Comparison of ENCODE assay signal across 36 cellular contexts in the genomic region with DNA sequence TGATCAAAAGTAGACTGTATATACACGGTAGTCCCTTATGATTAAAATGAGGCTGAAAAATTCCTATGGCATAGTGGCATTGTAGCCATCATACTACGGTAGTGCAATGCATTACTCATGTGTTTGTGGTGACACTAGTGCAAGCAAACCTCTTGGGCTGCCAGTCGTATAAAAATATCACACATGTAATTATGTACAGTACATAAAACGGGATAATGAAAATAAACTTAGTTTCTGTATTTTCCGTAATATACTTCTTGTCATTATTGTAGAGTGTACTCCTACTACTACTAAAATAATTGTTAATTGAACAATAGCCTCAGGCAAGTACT.
"Had no signal": no experiment of that assay in that cellular context is flagged by ENCODE, and none has a peak within 500 bp of the region (broad histone marks: within the 10 kb centered on the region; RNA-seq: fewer than 3 reads in every experiment).

No MANE protein-coding gene starts in this region.

- H2AFZ ChIP-seq: PC-9 had no signal

- H3K4me1 Mint-ChIP-seq: activated B cell treated with CpG ODN at 0.5 μM for 24 hours; activated CD8-positive, alpha-beta memory T cell treated with anti-CD3 and anti-CD28 coated beads, Interleukin-2, amount 10 ng/mL, durations not matched to agents 7 days and 5 days; activated naive CD4-positive, alpha-beta T cell treated with anti-CD3 and anti-CD28 coated beads, Interleukin-2, amount 10 ng/mL, durations not matched to agents 7 days and 5 days; activated naive CD8-positive, alpha-beta T cell treated with anti-CD3 and anti-CD28 coated beads, Interleukin-2, amount 50 U/mL, for 24 hours; brain had no signal

- H3K36me3 Mint-ChIP-seq: activated CD4-positive, alpha-beta memory T cell treated with anti-CD3 and anti-CD28 coated beads for 36 hours; activated CD8-positive, alpha-beta memory T cell treated with anti-CD3 and anti-CD28 coated beads, Interleukin-2, amount 10 ng/mL, durations not matched to agents 7 days and 5 days; activated naive CD4-positive, alpha-beta T cell treated with anti-CD3 and anti-CD28 coated beads, Interleukin-2, amount 10 ng/mL, durations not matched to agents 7 days and 5 days; activated naive CD8-positive, alpha-beta T cell; brain had no signal

- H3K4me2 ChIP-seq: PC-9 had no signal

- H3K27me3 Mint-ChIP-seq: activated B cell treated with CpG ODN at 0.5 μM for 24 hours; activated CD4-positive, alpha-beta memory T cell treated with anti-CD3 and anti-CD28 coated beads for 36 hours; activated CD8-positive, alpha-beta memory T cell treated with anti-CD3 and anti-CD28 coated beads, Interleukin-2, amount 10 ng/mL, durations not matched to agents 7 days and 5 days; activated naive CD4-positive, alpha-beta T cell treated with anti-CD3 and anti-CD28 coated beads, Interleukin-2, amount 10 ng/mL, durations not matched to agents 7 days and 5 days; activated naive CD8-positive, alpha-beta T cell; activated naive CD8-positive, alpha-beta T cell treated with anti-CD3 and anti-CD28 coated beads, Interleukin-2, amount 50 U/mL, for 24 hours; brain had no signal

- H3K27me3 ChIP-seq: MG63 had no signal

- DNase-seq: activated B cell treated with CpG ODN at 0.5 μM for 24 hours; activated CD4-positive, alpha-beta memory T cell treated with anti-CD3 and anti-CD28 coated beads for 36 hours; activated CD4-positive, alpha-beta T cell treated with anti-CD3 and anti-CD28 coated beads for 4 hours; activated CD4-positive, alpha-beta T cell treated with anti-CD3 and anti-CD28 coated beads, Interleukin-2, amount 50 U/mL, for 1 hour; activated CD4-positive, CD25-positive, alpha-beta regulatory T cell treated with anti-CD3 and anti-CD28 coated beads, Interleukin-2, amount 50 U/mL, for 72 hours; activated CD8-positive, alpha-beta memory T cell treated with anti-CD3 and anti-CD28 coated beads for 24 hours; activated CD8-positive, alpha-beta memory T cell treated with anti-CD3 and anti-CD28 coated beads, Interleukin-2, amount 10 ng/mL, durations not matched to agents 7 days and 5 days; activated CD8-positive, alpha-beta memory T cell treated with anti-CD3 and anti-CD28 coated beads, Interleukin-2, amount 50 U/mL, for 48 hours; activated effector memory CD4-positive, alpha-beta T cell treated with Interleukin-2 at 50 U/mL for 16 hours; activated naive CD4-positive, alpha-beta T cell treated with anti-CD3 and anti-CD28 coated beads, Interleukin-2, amount 10 ng/mL, durations not matched to agents 7 days and 5 days; activated naive CD8-positive, alpha-beta T cell treated with anti-CD3 and anti-CD28 coated beads, Interleukin-2, amount 50 U/mL, for 24 hours; activated T-cell treated with anti-CD3 and anti-CD28 coated beads, Interleukin-2, amount 50 U/mL, for 48 hours; anterior cingulate cortex; central memory CD4-positive, alpha-beta T cell; Kasumi-1; KG1; MG63; NCI-H1048; NCI-H146; NCI-H187; NCI-H2081; NCI-H2171 treated with DMSO at 0.1 percent for 48 hours; NCI-H2227 treated with DMSO at 0.1 percent for 48 hours; NCI-H446; NCI-H524; NCI-H69; NK-92 treated with Interleukin-12 subunit alpha and Interleukin-12 subunit beta, amount 100 ng/mL, for 24 hours; PC-9; SW 1271; T-helper 1 cell; T-helper 2 cell; T-helper 9 cell had no signal

- H3K27ac Mint-ChIP-seq: activated B cell treated with CpG ODN at 0.5 μM for 24 hours; activated CD4-positive, alpha-beta memory T cell treated with anti-CD3 and anti-CD28 coated beads for 36 hours; activated CD8-positive, alpha-beta memory T cell treated with anti-CD3 and anti-CD28 coated beads, Interleukin-2, amount 10 ng/mL, durations not matched to agents 7 days and 5 days; activated naive CD4-positive, alpha-beta T cell treated with anti-CD3 and anti-CD28 coated beads, Interleukin-2, amount 10 ng/mL, durations not matched to agents 7 days and 5 days; activated naive CD8-positive, alpha-beta T cell; activated naive CD8-positive, alpha-beta T cell treated with anti-CD3 and anti-CD28 coated beads, Interleukin-2, amount 50 U/mL, for 24 hours; brain had no signal

- H3K9me3 ChIP-seq: MG63 had no signal

- H3K36me3 ChIP-seq: MG63 had no signal

- H3K4me3 Mint-ChIP-seq: activated B cell treated with CpG ODN at 0.5 μM for 24 hours; activated CD4-positive, alpha-beta memory T cell treated with anti-CD3 and anti-CD28 coated beads for 36 hours; activated CD8-positive, alpha-beta memory T cell treated with anti-CD3 and anti-CD28 coated beads, Interleukin-2, amount 10 ng/mL, durations not matched to agents 7 days and 5 days; activated naive CD4-positive, alpha-beta T cell treated with anti-CD3 and anti-CD28 coated beads, Interleukin-2, amount 10 ng/mL, durations not matched to agents 7 days and 5 days; activated naive CD8-positive, alpha-beta T cell; activated naive CD8-positive, alpha-beta T cell treated with anti-CD3 and anti-CD28 coated beads, Interleukin-2, amount 50 U/mL, for 24 hours; brain had no signal

- H3K9me3 Mint-ChIP-seq: brain had no signal

- H3K4me3 ChIP-seq: MG63, PC-9 had no signal

- H3K27ac ChIP-seq: PC-9, RWPE1, VCaP had no signal
